8 cellular contexts compared by ENCODE assay signal in the genomic region with DNA sequence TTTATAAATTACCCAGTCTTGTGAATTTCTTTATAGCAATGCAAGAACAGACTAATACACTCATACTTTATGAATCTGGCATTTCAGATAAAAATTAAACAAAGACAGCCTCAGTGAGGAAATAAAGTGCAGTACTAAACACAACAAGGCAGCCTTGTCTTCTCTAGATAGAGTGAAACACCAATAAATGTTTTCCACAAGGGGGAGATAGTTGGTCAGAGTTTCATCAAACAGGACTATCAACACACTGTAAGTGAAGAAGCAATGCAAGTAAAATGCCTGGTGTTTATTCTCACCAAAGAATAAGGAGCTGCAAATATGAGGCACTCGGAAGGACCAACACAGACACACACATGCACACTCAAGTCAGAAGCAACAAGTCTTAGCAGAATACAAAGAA.
A peak's percentile ranks its signal among the peaks of the same experiment; 100 is the strongest.
DNase-seq lines count a peak whose midpoint lies in the region; ATAC-seq and TF ChIP-seq lines count a peak whose summit lies in the region.

No MANE protein-coding gene starts in this region.

- DNase-seq in AG08395 (ENCODE audit: low spot score): peak; percentile 39
- DNase-seq in GM12865 (ENCODE audit: low read depth): peak; percentile 27
- DNase-seq in NCI-H460 (ENCODE audit: extremely low read depth, low read depth): peak; percentile 48
- DNase-seq in cardiac fibroblast (ENCODE audit: low read depth in 2 of 2): peak; percentile 72
- peak in 7 of 9 donors; percentile 18 to 59 (median 41) for DNase-seq in naive thymus-derived CD4-positive, alpha-beta T cell
- no peak for DNase-seq in effector CD4-positive, alpha-beta T cell
- no peak for DNase-seq in activated gamma-delta T cell (lab: John Stamatoyannopoulos, UW)

- H3K9me3 Mint-ChIP-seq in naive thymus-derived CD4-positive, alpha-beta T cell: peaks cover 0 to 11% (median 0%) of the 10 kb centered on the region in 11 donors

- H3K36me3 Mint-ChIP-seq in naive thymus-derived CD4-positive, alpha-beta T cell: peaks cover 0 to 5% (median 0%) of the 10 kb centered on the region in 5 donors

- H3K4me1 ChIP-seq in naive thymus-derived CD4-positive, alpha-beta T cell (ENCODE audit: control insufficient read depth in 2 of 2, insufficient read depth in 2 of 2, low read length in 2 of 2): no peaks in the 10 kb centered on the region

- no peaks in the 10 kb centered on the region for H3K9me3 ChIP-seq in naive thymus-derived CD4-positive, alpha-beta T cell (ENCODE audit: control insufficient read depth in 2 of 3, low read length in 3 of 3)

- no peaks in the 10 kb centered on the region for H3K36me3 ChIP-seq in naive thymus-derived CD4-positive, alpha-beta T cell (ENCODE audit: control insufficient read depth in 2 of 3, insufficient read depth in 3 of 3, low read length in 3 of 3)

- intact Hi-C loops in naive thymus-derived CD4-positive, alpha-beta T cell (cut with micrococcal nuclease): loop anchor here (1.0 to 10.0 kb wide), 7 partner anchors 226 to 738 kb away; no protein-coding TSS in a partner anchor

- peaks cover 0 to 2% (median 0%) of the 10 kb centered on the region in 7 donors for H3K4me1 Mint-ChIP-seq in naive thymus-derived CD4-positive, alpha-beta T cell

- peak; percentile 49 for ATAC-seq in naive thymus-derived CD4-positive, alpha-beta T cell
- ATAC-seq in GM21360 (IDR thresholded peaks at IDR 0.05; ENCODE audit: unreplicated experiment): no peak

- H3K4me3 Mint-ChIP-seq in naive thymus-derived CD4-positive, alpha-beta T cell: no peak overlapping the region

- no peaks in the 10 kb centered on the region for H3K27me3 ChIP-seq in naive thymus-derived CD4-positive, alpha-beta T cell (ENCODE audit: control insufficient read depth in 2 of 2, insufficient read depth in 2 of 2, low read length in 2 of 2)

- H3K27ac ChIP-seq in naive thymus-derived CD4-positive, alpha-beta T cell (ENCODE audit: low read depth, low read length): no peak overlapping the region

- CTCF ChIA-PET in naive thymus-derived CD4-positive, alpha-beta T cell (lab: Charles Lee): interaction anchor here (0.8 kb wide), 1 partner anchor 773 kb away, joined by 5 read pairs; no protein-coding TSS in a partner anchor

- H3K4me3 ChIP-seq in GM12865 (ENCODE audit: low read depth, low read length): no peak overlapping the region
- no peak overlapping the region for H3K4me3 ChIP-seq in cardiac fibroblast (replicated peaks in 1 of 2; ENCODE audit: low read depth in 2 of 2, low read length in 2 of 2)
- no peak overlapping the region for H3K4me3 ChIP-seq in naive thymus-derived CD4-positive, alpha-beta T cell (ENCODE audit: low read length)

- peak overlapping the region in 3 of 9 donors; percentile 33 to 72 (median 33) for H3K27ac Mint-ChIP-seq in naive thymus-derived CD4-positive, alpha-beta T cell

- peak; percentile 7 for TF ChIP-seq CTCF in GM12865 (IDR thresholded peaks at IDR 0.05; ENCODE audit: insufficient read depth, low read depth, low read length, missing control alignments)
- TF ChIP-seq CTCF in cardiac fibroblast (IDR thresholded peaks at IDR 0.05; ENCODE audit: low read depth, low read length): peak; percentile 25

- POLR2A ChIA-PET in naive thymus-derived CD4-positive, alpha-beta T cell (lab: Charles Lee): interaction anchor here (1.0 kb wide), 1 partner anchor 492 kb away, joined by 5 read pairs; no protein-coding TSS in a partner anchor

- H3K27me3 Mint-ChIP-seq in naive thymus-derived CD4-positive, alpha-beta T cell: no peaks in the 10 kb centered on the region

Comparison
In these comparisons a context has a peak if more than half of its experiments do, and no peak if none do; other contexts are left out.
1. DNase-seq: peak in AG08395 (single experiment), GM12865 (single experiment), NCI-H460 (single experiment), cardiac fibroblast (2 of 2) and naive thymus-derived CD4-positive, alpha-beta T cell (7 of 9); none in effector CD4-positive, alpha-beta T cell (single experiment) and activated gamma-delta T cell (single experiment).